1 cellular context compared by ENCODE assay signal in the genomic region with DNA sequence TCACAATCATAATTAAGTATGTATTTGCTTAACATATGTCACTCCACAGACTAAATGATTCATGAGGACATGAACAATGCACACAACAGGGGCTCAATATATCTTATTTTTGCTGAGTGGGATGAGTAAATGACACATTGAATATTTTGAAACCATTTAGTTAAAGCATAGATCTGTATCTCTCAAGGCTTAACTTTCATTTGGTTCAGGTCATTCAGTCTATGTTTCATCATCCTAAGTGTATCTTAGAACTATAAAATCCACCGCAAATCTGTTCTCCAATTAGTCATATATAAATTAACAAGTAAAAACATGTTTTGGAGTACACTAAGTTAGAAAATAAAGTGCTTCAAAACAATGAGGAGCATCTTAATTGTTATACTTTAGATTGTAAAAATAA.
TF ChIP-seq lines count a peak whose summit lies in the region.

No MANE protein-coding gene starts in this region.

TF ChIP-seq in HEK293, 187 proteins besides CTCF, POLR2A, EP300 and RAD21 (continued from another document):
- TF ChIP-seq ZNF664 (tag by site-specific recombination; IDR thresholded peaks at IDR 0.05), result no peak
TF ChIP-seq in HEK293: peak in this region for 1.
